In genomic region chr5:42993516-42994284, GRCh38 we compare ENCODE assay signal across 8 cellular contexts. TPM values are rescaled to one million over a fixed set of nuclear protein-coding genes. Genes with fewer than 3 reads are reported as not detected.
DNase-seq lines count a peak whose midpoint lies in the region; ATAC-seq and TF ChIP-seq lines count a peak whose summit lies in the region.

No MANE protein-coding gene starts in this region.

- H3K4me1 ChIP-seq in Karpas-422 (ENCODE audit: low read length) (peaks cover 36% of the 10 kb centered on the region), fibroblast of lung (ENCODE audit: control insufficient read depth, extremely low read depth, insufficient read depth, low read length) (no peaks in the 10 kb centered on the region), parathyroid adenoma (no peaks in the 10 kb centered on the region)

- H3K27me3 ChIP-seq in Karpas-422 (ENCODE audit: low read length): no peaks in the 10 kb centered on the region
- no peaks in the 10 kb centered on the region for H3K27me3 ChIP-seq in fibroblast of lung (ENCODE audit: control insufficient read depth, insufficient read depth, low read length)
- peaks cover 9% of the 10 kb centered on the region for H3K27me3 ChIP-seq in parathyroid adenoma (ENCODE audit: control insufficient read depth, insufficient read depth, low read length)

- DNase-seq in Karpas-422: peak; percentile 81
- peak; percentile 76 for DNase-seq in activated CD8-positive, alpha-beta memory T cell treated with anti-CD3 and anti-CD28 coated beads, Interleukin-2, amount 50 U/mL, for 48 hours
- DNase-seq in fibroblast of lung (ENCODE audit: low read depth in 2 of 2): peak; percentile 88 to 93
- no peak for DNase-seq in NCI-H2107 treated with DMSO at 0.1 percent for 48 hours (lab: John Stamatoyannopoulos, UW; ENCODE audit: unreplicated experiment)
- no peak for DNase-seq in NCI-H1105 treated with DMSO at 0.1 percent for 48 hours (lab: John Stamatoyannopoulos, UW)
- no peak for DNase-seq in midbrain (lab: John Stamatoyannopoulos, UW)

- H3K9me3 ChIP-seq in Karpas-422 (ENCODE audit: low read length) (no peaks in the 10 kb centered on the region), fibroblast of lung (ENCODE audit: control insufficient read depth, insufficient read depth, low read depth, low read length) (no peaks in the 10 kb centered on the region), parathyroid adenoma (ENCODE audit: control insufficient read depth, low read length) (peaks cover 2% of the 10 kb centered on the region)

- H2AFZ ChIP-seq in Karpas-422 (ENCODE audit: low read length) (peak overlapping the region; percentile 91), fibroblast of lung (ENCODE audit: low read length) (peak overlapping the region; percentile 60), parathyroid adenoma (no peak overlapping the region)

- peak overlapping the region; percentile 72 for H3K4me3 ChIP-seq in Karpas-422 (ENCODE audit: low read length)
- peak overlapping the region in 2 of 4 experiments; percentile 61 to 87 for H3K4me3 ChIP-seq in fibroblast of lung (replicated peaks in 1 of 4; ENCODE audit: control extremely low read depth in 1 of 4, insufficient read depth in 1 of 4, low read depth in 3 of 4, low read length in 4 of 4)
- peak overlapping the region; percentile 28 for H3K4me3 ChIP-seq in parathyroid adenoma (ENCODE audit: low read depth, low read length)

- H3K79me2 ChIP-seq in Karpas-422 (ENCODE audit: low read length) (no peaks in the 10 kb centered on the region), fibroblast of lung (ENCODE audit: control insufficient read depth, insufficient read depth, low read length) (peaks cover 5% of the 10 kb centered on the region), parathyroid adenoma (no peaks in the 10 kb centered on the region)

- peak; percentile 6 for ATAC-seq in GM18517 (IDR thresholded peaks at IDR 0.05; ENCODE audit: unreplicated experiment)

- no peaks in the 10 kb centered on the region for H4K20me1 ChIP-seq in Karpas-422 (ENCODE audit: insufficient read depth, low read depth, low read length)
- H4K20me1 ChIP-seq in fibroblast of lung (ENCODE audit: control insufficient read depth, extremely low read depth, insufficient read depth, low read length): no peaks in the 10 kb centered on the region

- peak overlapping the region; percentile 92 for H3K4me2 ChIP-seq in Karpas-422 (ENCODE audit: low read depth, low read length, poor library complexity, severe bottlenecking)
- no peak overlapping the region for H3K4me2 ChIP-seq in fibroblast of lung (ENCODE audit: extremely low read depth, insufficient read depth, low read length)
- no peak overlapping the region for H3K4me2 ChIP-seq in parathyroid adenoma (ENCODE audit: low read length)

- TF ChIP-seq CTCF in fibroblast of lung (conservative IDR thresholded peaks at IDR 0.05 in 1 of 2, IDR thresholded peaks at IDR 0.05 in 1 of 2; ENCODE audit: low read depth in 1 of 2, low read length in 2 of 2) (no peak), parathyroid adenoma (IDR thresholded peaks at IDR 0.05) (no peak)

- H3K9me2 ChIP-seq in Karpas-422 (replicated peaks; ENCODE audit: insufficient read depth, low read length): no peaks in the 10 kb centered on the region

- H3K9ac ChIP-seq in Karpas-422 (ENCODE audit: low read length) (peak overlapping the region; percentile 74), fibroblast of lung (ENCODE audit: insufficient read depth, low read length) (no peak overlapping the region), parathyroid adenoma (no peak overlapping the region)

- H3K27ac ChIP-seq in Karpas-422 (ENCODE audit: low read length) (peak overlapping the region; percentile 77), fibroblast of lung (ENCODE audit: insufficient read depth, low read length) (peak overlapping the region; percentile 81), parathyroid adenoma (peak overlapping the region; percentile 84)

- no peaks in the 10 kb centered on the region for H3K36me3 ChIP-seq in Karpas-422 (ENCODE audit: insufficient read depth, low read length)
- H3K36me3 ChIP-seq in fibroblast of lung (ENCODE audit: control insufficient read depth, insufficient read depth, low read length): no peaks in the 10 kb centered on the region
- no peaks in the 10 kb centered on the region for H3K36me3 ChIP-seq in parathyroid adenoma (ENCODE audit: control insufficient read depth, insufficient read depth, low read length)

RNA-seq across cellular contexts. Expression of gene ANXA2R, which starts 46.4 kb away (rescaled TPM):
- 9.0 and 15.3 TPM in 2 replicates for total RNA-seq in Karpas-422 (2014; rRNA removed; shearing (Covaris generic); ENCODE audit: low replicate concordance)
- 1.8 and 3.1 TPM in 2 replicates for total RNA-seq in fibroblast of lung
- 0.61 and 1.4 TPM in 2 replicates for polyA plus RNA-seq in fibroblast of lung
- 0.69 and 2.1 TPM in 2 replicates for polyA plus RNA-seq in fibroblast of lung (2012)
- 2.2 and 2.3 TPM in 2 replicates for polyA minus RNA-seq in fibroblast of lung (ENCODE audit: low replicate concordance)

Comparison
In these comparisons a context has a peak if more than half of its experiments do, and no peak if none do; other contexts are left out.
1. DNase-seq: peak in Karpas-422 (single experiment), activated CD8-positive, alpha-beta memory T cell treated with anti-CD3 and anti-CD28 coated beads, Interleukin-2, amount 50 U/mL, for 48 hours (single experiment) and fibroblast of lung (2 of 2); none in NCI-H2107 treated with DMSO at 0.1 percent for 48 hours (single experiment), NCI-H1105 treated with DMSO at 0.1 percent for 48 hours (single experiment) and midbrain (single experiment).
2. Peak in every context shown above with its lines, with median percentiles within 50 percentile points of each other: H3K27ac ChIP-seq.